Comparison of ENCODE assay signal across 1 cellular context in the genomic region with DNA sequence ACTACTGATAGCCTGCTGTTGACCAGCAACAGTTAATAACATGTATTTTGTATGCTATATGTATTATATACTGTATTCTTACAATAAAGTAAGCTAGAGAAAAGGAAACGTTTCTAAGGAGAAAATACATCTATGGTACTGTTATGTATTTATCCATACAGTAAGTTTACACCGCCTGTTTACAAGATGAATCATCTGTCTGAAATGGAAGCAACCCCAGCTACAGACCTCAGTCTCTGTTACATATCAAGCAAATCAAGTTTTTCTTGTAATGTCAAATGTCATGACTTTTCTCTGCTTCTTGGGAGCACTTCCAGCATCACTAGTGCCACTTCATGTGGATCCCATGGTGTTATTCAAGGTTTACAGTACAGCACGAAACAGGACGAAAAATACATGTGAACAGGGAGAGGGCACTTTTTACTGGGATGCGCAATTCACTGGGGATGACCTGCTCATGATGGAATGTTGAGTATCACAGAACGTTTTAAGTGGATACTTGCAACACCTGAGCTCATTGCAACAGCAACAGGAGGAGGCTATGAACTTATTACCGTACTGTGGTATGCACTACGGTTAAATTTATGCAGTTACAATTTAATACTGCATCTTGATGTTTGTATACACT. TPM values are rescaled to one million over a fixed set of nuclear protein-coding genes. Genes with fewer than 3 reads are reported as not detected.
"Had no signal": no experiment of that assay in that cellular context is flagged by ENCODE, and none has a peak within 500 bp of the region (broad histone marks: within the 10 kb centered on the region; RNA-seq: fewer than 3 reads in every experiment).

No MANE protein-coding gene starts in this region.

RNA-seq across cellular contexts. Expression of a gene that starts 2.5 kb away (rescaled TPM):
- total RNA-seq: SJSA1 had no signal
